In the genomic region with DNA sequence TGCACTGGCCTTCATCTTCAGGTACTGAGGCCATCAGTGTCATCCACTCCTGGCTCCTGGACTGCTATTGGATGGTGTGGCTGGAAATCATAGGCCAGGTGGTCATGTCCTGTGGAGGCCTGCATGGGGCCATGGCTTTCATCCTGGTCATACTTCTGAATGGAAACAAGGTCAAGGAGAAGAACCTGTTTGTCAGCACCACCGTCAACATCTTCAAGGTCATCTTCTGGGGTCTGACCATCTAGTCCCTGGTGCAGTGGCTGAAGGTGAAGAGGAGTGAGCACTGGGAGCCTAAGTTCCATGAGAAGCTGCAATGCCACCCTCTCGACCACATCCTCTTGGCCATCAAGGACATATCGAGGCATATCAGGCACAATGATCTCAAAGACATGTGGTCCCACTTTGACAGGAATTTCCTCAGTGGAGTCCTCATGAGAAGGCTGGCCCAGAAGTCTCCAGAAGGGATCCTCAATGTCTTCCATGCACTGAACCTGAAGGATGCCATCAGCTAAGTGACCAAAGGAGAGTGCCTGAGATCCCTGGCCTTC, we compare ENCODE assay signal across 1 cellular context.
A peak's percentile ranks its signal among the peaks of the same experiment; 100 is the strongest.
TF ChIP-seq lines count a peak whose summit lies in the region.

No MANE protein-coding gene starts in this region.

TF ChIP-seq in K562, 482 proteins besides CTCF, POLR2A, EP300 and RAD21 (continued from another document and continues in another):
- TF ChIP-seq, protein P1, sequence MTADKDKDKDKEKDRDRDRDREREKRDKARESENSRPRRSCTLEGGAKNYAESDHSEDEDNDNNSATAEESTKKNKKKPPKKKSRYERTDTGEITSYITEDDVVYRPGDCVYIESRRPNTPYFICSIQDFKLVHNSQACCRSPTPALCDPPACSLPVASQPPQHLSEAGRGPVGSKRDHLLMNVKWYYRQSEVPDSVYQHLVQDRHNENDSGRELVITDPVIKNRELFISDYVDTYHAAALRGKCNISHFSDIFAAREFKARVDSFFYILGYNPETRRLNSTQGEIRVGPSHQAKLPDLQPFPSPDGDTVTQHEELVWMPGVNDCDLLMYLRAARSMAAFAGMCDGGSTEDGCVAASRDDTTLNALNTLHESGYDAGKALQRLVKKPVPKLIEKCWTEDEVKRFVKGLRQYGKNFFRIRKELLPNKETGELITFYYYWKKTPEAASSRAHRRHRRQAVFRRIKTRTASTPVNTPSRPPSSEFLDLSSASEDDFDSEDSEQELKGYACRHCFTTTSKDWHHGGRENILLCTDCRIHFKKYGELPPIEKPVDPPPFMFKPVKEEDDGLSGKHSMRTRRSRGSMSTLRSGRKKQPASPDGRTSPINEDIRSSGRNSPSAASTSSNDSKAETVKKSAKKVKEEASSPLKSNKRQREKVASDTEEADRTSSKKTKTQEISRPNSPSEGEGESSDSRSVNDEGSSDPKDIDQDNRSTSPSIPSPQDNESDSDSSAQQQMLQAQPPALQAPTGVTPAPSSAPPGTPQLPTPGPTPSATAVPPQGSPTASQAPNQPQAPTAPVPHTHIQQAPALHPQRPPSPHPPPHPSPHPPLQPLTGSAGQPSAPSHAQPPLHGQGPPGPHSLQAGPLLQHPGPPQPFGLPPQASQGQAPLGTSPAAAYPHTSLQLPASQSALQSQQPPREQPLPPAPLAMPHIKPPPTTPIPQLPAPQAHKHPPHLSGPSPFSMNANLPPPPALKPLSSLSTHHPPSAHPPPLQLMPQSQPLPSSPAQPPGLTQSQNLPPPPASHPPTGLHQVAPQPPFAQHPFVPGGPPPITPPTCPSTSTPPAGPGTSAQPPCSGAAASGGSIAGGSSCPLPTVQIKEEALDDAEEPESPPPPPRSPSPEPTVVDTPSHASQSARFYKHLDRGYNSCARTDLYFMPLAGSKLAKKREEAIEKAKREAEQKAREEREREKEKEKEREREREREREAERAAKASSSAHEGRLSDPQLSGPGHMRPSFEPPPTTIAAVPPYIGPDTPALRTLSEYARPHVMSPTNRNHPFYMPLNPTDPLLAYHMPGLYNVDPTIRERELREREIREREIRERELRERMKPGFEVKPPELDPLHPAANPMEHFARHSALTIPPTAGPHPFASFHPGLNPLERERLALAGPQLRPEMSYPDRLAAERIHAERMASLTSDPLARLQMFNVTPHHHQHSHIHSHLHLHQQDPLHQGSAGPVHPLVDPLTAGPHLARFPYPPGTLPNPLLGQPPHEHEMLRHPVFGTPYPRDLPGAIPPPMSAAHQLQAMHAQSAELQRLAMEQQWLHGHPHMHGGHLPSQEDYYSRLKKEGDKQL (CRISPR knock-in tag; IDR thresholded peaks at IDR 0.05; ENCODE audit: borderline replicate concordance), result peak; percentile 57; the same call in 1 of the 2 replicates
- no peak for TF ChIP-seq ZNF586 (CRISPR knock-in tag; conservative IDR thresholded peaks at IDR 0.05)
- no peak for TF ChIP-seq NCOA6 (IDR thresholded peaks at IDR 0.05)
- TF ChIP-seq HDAC1 (IDR thresholded peaks at IDR 0.05), result no peak
- TF ChIP-seq, protein P2, sequence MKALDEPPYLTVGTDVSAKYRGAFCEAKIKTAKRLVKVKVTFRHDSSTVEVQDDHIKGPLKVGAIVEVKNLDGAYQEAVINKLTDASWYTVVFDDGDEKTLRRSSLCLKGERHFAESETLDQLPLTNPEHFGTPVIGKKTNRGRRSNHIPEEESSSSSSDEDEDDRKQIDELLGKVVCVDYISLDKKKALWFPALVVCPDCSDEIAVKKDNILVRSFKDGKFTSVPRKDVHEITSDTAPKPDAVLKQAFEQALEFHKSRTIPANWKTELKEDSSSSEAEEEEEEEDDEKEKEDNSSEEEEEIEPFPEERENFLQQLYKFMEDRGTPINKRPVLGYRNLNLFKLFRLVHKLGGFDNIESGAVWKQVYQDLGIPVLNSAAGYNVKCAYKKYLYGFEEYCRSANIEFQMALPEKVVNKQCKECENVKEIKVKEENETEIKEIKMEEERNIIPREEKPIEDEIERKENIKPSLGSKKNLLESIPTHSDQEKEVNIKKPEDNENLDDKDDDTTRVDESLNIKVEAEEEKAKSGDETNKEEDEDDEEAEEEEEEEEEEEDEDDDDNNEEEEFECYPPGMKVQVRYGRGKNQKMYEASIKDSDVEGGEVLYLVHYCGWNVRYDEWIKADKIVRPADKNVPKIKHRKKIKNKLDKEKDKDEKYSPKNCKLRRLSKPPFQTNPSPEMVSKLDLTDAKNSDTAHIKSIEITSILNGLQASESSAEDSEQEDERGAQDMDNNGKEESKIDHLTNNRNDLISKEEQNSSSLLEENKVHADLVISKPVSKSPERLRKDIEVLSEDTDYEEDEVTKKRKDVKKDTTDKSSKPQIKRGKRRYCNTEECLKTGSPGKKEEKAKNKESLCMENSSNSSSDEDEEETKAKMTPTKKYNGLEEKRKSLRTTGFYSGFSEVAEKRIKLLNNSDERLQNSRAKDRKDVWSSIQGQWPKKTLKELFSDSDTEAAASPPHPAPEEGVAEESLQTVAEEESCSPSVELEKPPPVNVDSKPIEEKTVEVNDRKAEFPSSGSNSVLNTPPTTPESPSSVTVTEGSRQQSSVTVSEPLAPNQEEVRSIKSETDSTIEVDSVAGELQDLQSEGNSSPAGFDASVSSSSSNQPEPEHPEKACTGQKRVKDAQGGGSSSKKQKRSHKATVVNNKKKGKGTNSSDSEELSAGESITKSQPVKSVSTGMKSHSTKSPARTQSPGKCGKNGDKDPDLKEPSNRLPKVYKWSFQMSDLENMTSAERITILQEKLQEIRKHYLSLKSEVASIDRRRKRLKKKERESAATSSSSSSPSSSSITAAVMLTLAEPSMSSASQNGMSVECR (CRISPR knock-in tag; IDR thresholded peaks at IDR 0.05), result 0 out of 2 replicates have a peak, but pooled peaks have one; percentile 1
- TF ChIP-seq, protein P3, sequence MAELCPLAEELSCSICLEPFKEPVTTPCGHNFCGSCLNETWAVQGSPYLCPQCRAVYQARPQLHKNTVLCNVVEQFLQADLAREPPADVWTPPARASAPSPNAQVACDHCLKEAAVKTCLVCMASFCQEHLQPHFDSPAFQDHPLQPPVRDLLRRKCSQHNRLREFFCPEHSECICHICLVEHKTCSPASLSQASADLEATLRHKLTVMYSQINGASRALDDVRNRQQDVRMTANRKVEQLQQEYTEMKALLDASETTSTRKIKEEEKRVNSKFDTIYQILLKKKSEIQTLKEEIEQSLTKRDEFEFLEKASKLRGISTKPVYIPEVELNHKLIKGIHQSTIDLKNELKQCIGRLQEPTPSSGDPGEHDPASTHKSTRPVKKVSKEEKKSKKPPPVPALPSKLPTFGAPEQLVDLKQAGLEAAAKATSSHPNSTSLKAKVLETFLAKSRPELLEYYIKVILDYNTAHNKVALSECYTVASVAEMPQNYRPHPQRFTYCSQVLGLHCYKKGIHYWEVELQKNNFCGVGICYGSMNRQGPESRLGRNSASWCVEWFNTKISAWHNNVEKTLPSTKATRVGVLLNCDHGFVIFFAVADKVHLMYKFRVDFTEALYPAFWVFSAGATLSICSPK (IDR thresholded peaks at IDR 0.05; ENCODE audit: borderline replicate concordance), result no peak
- TF ChIP-seq, protein P4, sequence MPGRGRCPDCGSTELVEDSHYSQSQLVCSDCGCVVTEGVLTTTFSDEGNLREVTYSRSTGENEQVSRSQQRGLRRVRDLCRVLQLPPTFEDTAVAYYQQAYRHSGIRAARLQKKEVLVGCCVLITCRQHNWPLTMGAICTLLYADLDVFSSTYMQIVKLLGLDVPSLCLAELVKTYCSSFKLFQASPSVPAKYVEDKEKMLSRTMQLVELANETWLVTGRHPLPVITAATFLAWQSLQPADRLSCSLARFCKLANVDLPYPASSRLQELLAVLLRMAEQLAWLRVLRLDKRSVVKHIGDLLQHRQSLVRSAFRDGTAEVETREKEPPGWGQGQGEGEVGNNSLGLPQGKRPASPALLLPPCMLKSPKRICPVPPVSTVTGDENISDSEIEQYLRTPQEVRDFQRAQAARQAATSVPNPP (IDR thresholded peaks at IDR 0.05; ENCODE audit: borderline replicate concordance, insufficient read depth, insufficient read length), result no peak
- TF ChIP-seq YY1 (IDR thresholded peaks at IDR 0.05; ENCODE audit: borderline replicate concordance in 1 of 3, control insufficient read depth in 1 of 3, extremely low read depth in 1 of 3, insufficient read depth in 3 of 3, insufficient read length in 1 of 3, insufficient replicate concordance in 2 of 3, low read depth in 1 of 3, low read length in 2 of 3), result no peak
- no peak for TF ChIP-seq PYGO2 (tag; IDR thresholded peaks at IDR 0.05)
- TF ChIP-seq ZC3H11A (IDR thresholded peaks at IDR 0.05; ENCODE audit: low read depth, low read length), result no peak
- TF ChIP-seq STAG1 (CRISPR knock-in tag; IDR thresholded peaks at IDR 0.05; ENCODE audit: borderline replicate concordance), result 0 out of 2 replicates have a peak, but pooled peaks have one; percentile 41
- TF ChIP-seq ZNF12 (CRISPR knock-in tag; IDR thresholded peaks at IDR 0.05), result no peak
- TF ChIP-seq KLF16 (IDR thresholded peaks at IDR 0.05), result no peak
- peak; percentile 53; the same call in 1 of the 2 replicates for TF ChIP-seq GATA2 (CRISPR knock-in tag; IDR thresholded peaks at IDR 0.05)
- TF ChIP-seq, protein P5, sequence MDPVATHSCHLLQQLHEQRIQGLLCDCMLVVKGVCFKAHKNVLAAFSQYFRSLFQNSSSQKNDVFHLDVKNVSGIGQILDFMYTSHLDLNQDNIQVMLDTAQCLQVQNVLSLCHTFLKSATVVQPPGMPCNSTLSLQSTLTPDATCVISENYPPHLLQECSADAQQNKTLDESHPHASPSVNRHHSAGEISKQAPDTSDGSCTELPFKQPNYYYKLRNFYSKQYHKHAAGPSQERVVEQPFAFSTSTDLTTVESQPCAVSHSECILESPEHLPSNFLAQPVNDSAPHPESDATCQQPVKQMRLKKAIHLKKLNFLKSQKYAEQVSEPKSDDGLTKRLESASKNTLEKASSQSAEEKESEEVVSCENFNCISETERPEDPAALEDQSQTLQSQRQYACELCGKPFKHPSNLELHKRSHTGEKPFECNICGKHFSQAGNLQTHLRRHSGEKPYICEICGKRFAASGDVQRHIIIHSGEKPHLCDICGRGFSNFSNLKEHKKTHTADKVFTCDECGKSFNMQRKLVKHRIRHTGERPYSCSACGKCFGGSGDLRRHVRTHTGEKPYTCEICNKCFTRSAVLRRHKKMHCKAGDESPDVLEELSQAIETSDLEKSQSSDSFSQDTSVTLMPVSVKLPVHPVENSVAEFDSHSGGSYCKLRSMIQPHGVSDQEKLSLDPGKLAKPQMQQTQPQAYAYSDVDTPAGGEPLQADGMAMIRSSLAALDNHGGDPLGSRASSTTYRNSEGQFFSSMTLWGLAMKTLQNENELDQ (CRISPR knock-in tag; IDR thresholded peaks at IDR 0.05; ENCODE audit: borderline replicate concordance), result peak; percentile 21; the same call in 1 of the 2 replicates
- no peak for TF ChIP-seq ZNF121 (CRISPR knock-in tag; conservative IDR thresholded peaks at IDR 0.05)
- no peak for TF ChIP-seq KLF10 (CRISPR knock-in tag; IDR thresholded peaks at IDR 0.05)
- TF ChIP-seq, protein P6, sequence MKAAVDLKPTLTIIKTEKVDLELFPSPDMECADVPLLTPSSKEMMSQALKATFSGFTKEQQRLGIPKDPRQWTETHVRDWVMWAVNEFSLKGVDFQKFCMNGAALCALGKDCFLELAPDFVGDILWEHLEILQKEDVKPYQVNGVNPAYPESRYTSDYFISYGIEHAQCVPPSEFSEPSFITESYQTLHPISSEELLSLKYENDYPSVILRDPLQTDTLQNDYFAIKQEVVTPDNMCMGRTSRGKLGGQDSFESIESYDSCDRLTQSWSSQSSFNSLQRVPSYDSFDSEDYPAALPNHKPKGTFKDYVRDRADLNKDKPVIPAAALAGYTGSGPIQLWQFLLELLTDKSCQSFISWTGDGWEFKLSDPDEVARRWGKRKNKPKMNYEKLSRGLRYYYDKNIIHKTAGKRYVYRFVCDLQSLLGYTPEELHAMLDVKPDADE (conservative IDR thresholded peaks at IDR 0.05; ENCODE audit: control insufficient read depth, low read depth, low read length), result peak; percentile 59; the same call in 1 of the 2 replicates
- TF ChIP-seq HDAC2 (IDR thresholded peaks at IDR 0.05), result no peak
- TF ChIP-seq, protein P7, sequence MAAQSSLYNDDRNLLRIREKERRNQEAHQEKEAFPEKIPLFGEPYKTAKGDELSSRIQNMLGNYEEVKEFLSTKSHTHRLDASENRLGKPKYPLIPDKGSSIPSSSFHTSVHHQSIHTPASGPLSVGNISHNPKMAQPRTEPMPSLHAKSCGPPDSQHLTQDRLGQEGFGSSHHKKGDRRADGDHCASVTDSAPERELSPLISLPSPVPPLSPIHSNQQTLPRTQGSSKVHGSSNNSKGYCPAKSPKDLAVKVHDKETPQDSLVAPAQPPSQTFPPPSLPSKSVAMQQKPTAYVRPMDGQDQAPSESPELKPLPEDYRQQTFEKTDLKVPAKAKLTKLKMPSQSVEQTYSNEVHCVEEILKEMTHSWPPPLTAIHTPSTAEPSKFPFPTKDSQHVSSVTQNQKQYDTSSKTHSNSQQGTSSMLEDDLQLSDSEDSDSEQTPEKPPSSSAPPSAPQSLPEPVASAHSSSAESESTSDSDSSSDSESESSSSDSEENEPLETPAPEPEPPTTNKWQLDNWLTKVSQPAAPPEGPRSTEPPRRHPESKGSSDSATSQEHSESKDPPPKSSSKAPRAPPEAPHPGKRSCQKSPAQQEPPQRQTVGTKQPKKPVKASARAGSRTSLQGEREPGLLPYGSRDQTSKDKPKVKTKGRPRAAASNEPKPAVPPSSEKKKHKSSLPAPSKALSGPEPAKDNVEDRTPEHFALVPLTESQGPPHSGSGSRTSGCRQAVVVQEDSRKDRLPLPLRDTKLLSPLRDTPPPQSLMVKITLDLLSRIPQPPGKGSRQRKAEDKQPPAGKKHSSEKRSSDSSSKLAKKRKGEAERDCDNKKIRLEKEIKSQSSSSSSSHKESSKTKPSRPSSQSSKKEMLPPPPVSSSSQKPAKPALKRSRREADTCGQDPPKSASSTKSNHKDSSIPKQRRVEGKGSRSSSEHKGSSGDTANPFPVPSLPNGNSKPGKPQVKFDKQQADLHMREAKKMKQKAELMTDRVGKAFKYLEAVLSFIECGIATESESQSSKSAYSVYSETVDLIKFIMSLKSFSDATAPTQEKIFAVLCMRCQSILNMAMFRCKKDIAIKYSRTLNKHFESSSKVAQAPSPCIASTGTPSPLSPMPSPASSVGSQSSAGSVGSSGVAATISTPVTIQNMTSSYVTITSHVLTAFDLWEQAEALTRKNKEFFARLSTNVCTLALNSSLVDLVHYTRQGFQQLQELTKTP (IDR thresholded peaks at IDR 0.05; ENCODE audit: low read depth in 1 of 2, partially characterized antibody in 2 of 2), result no peak
- TF ChIP-seq MEIS2 (IDR thresholded peaks at IDR 0.05; ENCODE audit: partially characterized antibody), result no peak
- TF ChIP-seq HMGN3 (IDR thresholded peaks at IDR 0.05; ENCODE audit: borderline replicate concordance, extremely low read depth, insufficient read length, low read depth, low read length), result no peak
